In genomic region chr16:69474447-69474846, GRCh38 we compare ENCODE assay signal across 1 cellular context.
TF ChIP-seq lines count a peak whose summit lies in the region.

No MANE protein-coding gene starts in this region.

TF ChIP-seq in K562, 482 proteins besides CTCF, POLR2A, EP300 and RAD21 (continued from another document):
- TF ChIP-seq CHD7 (IDR thresholded peaks at IDR 0.05; ENCODE audit: low read depth, low read length): no peak
- TF ChIP-seq ZNF274 (IDR thresholded peaks at IDR 0.05; ENCODE audit: borderline replicate concordance, low read depth, low read length): no peak
- TF ChIP-seq ZNF668 (CRISPR knock-in tag; IDR thresholded peaks at IDR 0.05): no peak
- TF ChIP-seq VEZF1 (CRISPR knock-in tag; IDR thresholded peaks at IDR 0.05): no peak
- TF ChIP-seq TAF9B (IDR thresholded peaks at IDR 0.05; ENCODE audit: partially characterized antibody): no peak
- no peak for TF ChIP-seq ZNF583 (CRISPR knock-in tag; IDR thresholded peaks at IDR 0.05)
- TF ChIP-seq PTTG1 (tag; IDR thresholded peaks at IDR 0.05; ENCODE audit: low read depth): no peak
- no peak for TF ChIP-seq ERF (CRISPR knock-in tag; IDR thresholded peaks at IDR 0.05)
- no peak for TF ChIP-seq HDAC8 (tag; IDR thresholded peaks at IDR 0.05)
- no peak for TF ChIP-seq CC2D1A (IDR thresholded peaks at IDR 0.05)
- TF ChIP-seq SMARCA5 (IDR thresholded peaks at IDR 0.05): no peak
- TF ChIP-seq C11orf30 (IDR thresholded peaks at IDR 0.05; ENCODE audit: low read depth): peak; percentile 70
- TF ChIP-seq RHOXF2B (CRISPR knock-in tag; conservative IDR thresholded peaks at IDR 0.05): no peak
- no peak for TF ChIP-seq ZBTB26 (CRISPR knock-in tag; IDR thresholded peaks at IDR 0.05)
- TF ChIP-seq HBP1 (CRISPR knock-in tag; IDR thresholded peaks at IDR 0.05): no peak
- TF ChIP-seq MIER1 (IDR thresholded peaks at IDR 0.05; ENCODE audit: low read depth): no peak
- TF ChIP-seq CEBPB (tag; IDR thresholded peaks at IDR 0.05): peak; percentile 73
- TF ChIP-seq CGGBP1 (CRISPR knock-in tag; IDR thresholded peaks at IDR 0.05): no peak
